ENCODE assay signal across 21 cellular contexts in the genomic region with DNA sequence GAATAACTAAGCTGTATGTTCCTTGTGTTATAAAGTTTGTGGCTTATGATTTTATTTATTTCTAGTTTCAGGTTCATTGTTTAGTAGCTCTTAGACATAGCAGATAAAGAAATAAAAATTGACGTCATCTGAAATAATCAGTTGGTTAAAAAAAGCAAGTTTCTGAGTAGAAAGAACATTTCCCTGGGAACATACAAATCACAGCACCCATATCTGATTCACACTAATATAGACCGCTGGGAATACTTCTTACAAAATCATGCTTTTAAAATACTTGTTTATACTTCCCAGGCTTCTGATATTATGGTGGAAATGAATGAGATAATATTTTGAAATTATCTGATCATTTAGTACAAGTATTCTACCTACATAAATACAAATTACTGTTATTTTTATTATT.
DNase-seq lines count a peak whose midpoint lies in the region; ATAC-seq and TF ChIP-seq lines count a peak whose summit lies in the region.
"Had no signal": no experiment of that assay in that cellular context is flagged by ENCODE, and none has a peak within 500 bp of the region (broad histone marks: within the 10 kb centered on the region; RNA-seq: fewer than 3 reads in every experiment).

No MANE protein-coding gene starts in this region.

- intact Hi-C loops in left ventricle myocardium inferior (cut with micrococcal nuclease) (no loop called here), left cardiac atrium (cut with DNase I) (no loop called here), right lobe of liver (cut with DNase I) (no loop called here)

- TF ChIP-seq CTCF in left ventricle myocardium inferior (IDR thresholded peaks at IDR 0.05; ENCODE audit: borderline replicate concordance) (no peak), fibroblast of pulmonary artery (IDR thresholded peaks at IDR 0.05; ENCODE audit: low read length, missing control alignments) (no peak), right lobe of liver (IDR thresholded peaks at IDR 0.05) (no peak)

- DNase-seq in left ventricle myocardium inferior = no peak
- DNase-seq in left cardiac atrium = no peak
- DNase-seq in fibroblast of pulmonary artery (ENCODE audit: low read depth) = peak; percentile 25
- no peak for DNase-seq in right lobe of liver
- DNase-seq in NCI-H2029 treated with DMSO at 0.1 percent for 48 hours (lab: John Stamatoyannopoulos, UW) = no peak
- DNase-seq: AML-193; CD4-positive, alpha-beta memory T cell; CD4-positive, CD25-positive, alpha-beta regulatory T cell; CD8-positive, alpha-beta memory T cell; COR-L47; DMS 273 treated with DMSO at 0.1 percent for 48 hours; DMS153; DMS53; DMS79; DND-41; EL; GDM1 had no signal

- no peak for TF ChIP-seq POLR2A in right lobe of liver (IDR thresholded peaks at IDR 0.05)

- H3K27me3 ChIP-seq in left ventricle myocardium inferior (ENCODE audit: low read depth) (no peaks in the 10 kb centered on the region), right lobe of liver (no peaks in the 10 kb centered on the region)
- H3K27me3 ChIP-seq: BLaER1 treated with 17β-estradiol and CSF1 and Interleukin-3, amounts not matched to agents 10 nM and 100 nM had no signal

- H3K4me1 ChIP-seq in left ventricle myocardium inferior = peaks cover 27% of the 10 kb centered on the region
- H3K4me1 ChIP-seq in right lobe of liver = peaks cover 0 to 53% (median 21%) of the 10 kb centered on the region in 4 donors
- H3K4me1 ChIP-seq: A549; BLaER1 treated with 17β-estradiol and CSF1 and Interleukin-3, amounts not matched to agents 10 nM and 100 nM had no signal

- ATAC-seq in left cardiac atrium (no peak), right lobe of liver (no peak)
- ATAC-seq: A549, GM12878 had no signal

- H3K27ac ChIP-seq in left ventricle myocardium inferior (replicated peaks) (peak overlapping the region; percentile 62), right lobe of liver (peak overlapping the region in 2 of 3 donors; percentile 86 to 93)
- H3K27ac ChIP-seq: 22Rv1; A549; BLaER1 treated with 17β-estradiol and CSF1 and Interleukin-3, amounts not matched to agents 10 nM and 100 nM had no signal

- H3K9me3 ChIP-seq in left ventricle myocardium inferior (replicated peaks) (no peaks in the 10 kb centered on the region), right lobe of liver (no peaks in the 10 kb centered on the region)
- H3K9me3 ChIP-seq: A549 had no signal

- H3K36me3 ChIP-seq in left ventricle myocardium inferior = no peaks in the 10 kb centered on the region
- no peaks in the 10 kb centered on the region for H3K36me3 ChIP-seq in right lobe of liver
- H3K36me3 ChIP-seq: BLaER1 treated with 17β-estradiol and CSF1 and Interleukin-3, amounts not matched to agents 10 nM and 100 nM had no signal

- 23% methylated on average over 2 of the region's 2 CpGs for WGBS in right lobe of liver (ENCODE audit: insufficient coverage, low coverage, low lambda C conversion rate, missing lambda C conversion rate)

- H3K4me3 ChIP-seq in left ventricle myocardium inferior (no peak overlapping the region), fibroblast of pulmonary artery (replicated peaks; ENCODE audit: low read depth, low read length) (no peak overlapping the region), right lobe of liver (no peak overlapping the region)
- H3K4me3 ChIP-seq: A549; BLaER1 treated with 17β-estradiol and CSF1 and Interleukin-3, amounts not matched to agents 10 nM and 100 nM; GM12878 had no signal
